Comparison of ENCODE assay signal across 6 cellular contexts in the genomic region with DNA sequence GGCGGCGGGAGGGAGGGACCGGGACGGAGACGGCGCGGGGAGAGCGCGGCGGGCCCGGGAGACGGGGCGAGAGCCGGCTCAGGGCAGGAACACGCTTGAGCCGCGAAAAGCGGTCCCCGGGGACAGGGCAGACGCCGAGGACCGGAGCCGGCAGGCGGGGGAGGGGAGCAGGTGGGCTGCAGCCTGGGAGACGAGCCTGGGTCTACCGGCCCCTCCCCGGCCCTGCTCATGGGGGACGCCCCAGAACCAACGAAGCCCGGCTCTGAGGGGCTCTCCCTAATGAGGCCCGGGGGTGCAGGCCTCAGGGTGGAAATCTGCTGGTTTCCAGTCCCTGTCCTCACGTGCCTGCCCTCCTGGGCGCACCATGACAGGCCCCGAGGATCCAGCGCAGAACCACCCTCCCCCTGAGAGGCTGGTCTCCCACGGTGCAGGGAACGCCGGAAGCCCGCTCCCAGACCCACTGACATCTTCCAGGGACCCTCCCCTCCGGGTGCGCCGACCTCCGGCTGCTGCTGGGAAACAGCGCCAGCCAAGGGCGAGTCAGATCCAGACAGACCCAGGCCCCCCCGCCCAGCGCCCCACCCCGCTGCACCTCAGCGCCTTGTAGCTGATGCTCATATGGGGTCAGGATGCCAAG. TPM values are rescaled to one million over a fixed set of nuclear protein-coding genes. Genes with fewer than 3 reads are reported as not detected.
DNase-seq lines count a peak whose midpoint lies in the region; ATAC-seq and TF ChIP-seq lines count a peak whose summit lies in the region.

No MANE protein-coding gene starts in this region.

- H3K36me3 Mint-ChIP-seq in stimulated activated effector memory CD8-positive, alpha-beta T cell treated with anti-CD3 and anti-CD28 coated beads, Interleukin-12 subunit alpha, Interleukin-12 subunit beta, amount 100 ng/mL, for 72 hours, result no peaks in the 10 kb centered on the region

- H3K4me3 Mint-ChIP-seq in stimulated activated effector memory CD8-positive, alpha-beta T cell treated with anti-CD3 and anti-CD28 coated beads, Interleukin-12 subunit alpha, Interleukin-12 subunit beta, amount 100 ng/mL, for 72 hours, result peak overlapping the region; percentile 10

- no peak for TF ChIP-seq CTCF in fibroblast of villous mesenchyme (IDR thresholded peaks at IDR 0.05; ENCODE audit: insufficient read depth, low read depth, low read length)

- H3K27ac Mint-ChIP-seq in stimulated activated effector memory CD8-positive, alpha-beta T cell treated with anti-CD3 and anti-CD28 coated beads, Interleukin-12 subunit alpha, Interleukin-12 subunit beta, amount 100 ng/mL, for 72 hours, result no peak overlapping the region

- ATAC-seq in stimulated activated effector memory CD8-positive, alpha-beta T cell treated with anti-CD3 and anti-CD28 coated beads, Interleukin-12 subunit alpha, Interleukin-12 subunit beta, amount 100 ng/mL, for 72 hours, result no peak
- ATAC-seq in HG02852 (IDR thresholded peaks at IDR 0.05; ENCODE audit: unreplicated experiment) (no peak), HG03432 (IDR thresholded peaks at IDR 0.05; ENCODE audit: unreplicated experiment) (no peak)

- H3K4me1 Mint-ChIP-seq in stimulated activated effector memory CD8-positive, alpha-beta T cell treated with anti-CD3 and anti-CD28 coated beads, Interleukin-12 subunit alpha, Interleukin-12 subunit beta, amount 100 ng/mL, for 72 hours, result no peaks in the 10 kb centered on the region

- no peaks in the 10 kb centered on the region for H3K9me3 Mint-ChIP-seq in stimulated activated effector memory CD8-positive, alpha-beta T cell treated with anti-CD3 and anti-CD28 coated beads, Interleukin-12 subunit alpha, Interleukin-12 subunit beta, amount 100 ng/mL, for 72 hours

- H3K4me3 ChIP-seq in fibroblast of villous mesenchyme (ENCODE audit: low read depth, low read length), result peak overlapping the region; percentile 40

- DNase-seq in NCI-H1436 (lab: John Stamatoyannopoulos, UW) (peak; percentile 72), NCI-H1436 treated with DMSO at 0.1 percent for 48 hours (lab: John Stamatoyannopoulos, UW) (no peak), fibroblast of villous mesenchyme (ENCODE audit: low read depth) (no peak)
- no peak for DNase-seq in stimulated activated effector memory CD8-positive, alpha-beta T cell treated with anti-CD3 and anti-CD28 coated beads, Interleukin-12 subunit alpha, Interleukin-12 subunit beta, amount 100 ng/mL, for 72 hours (ENCODE audit: low spot score in 2 of 2)

RNA-seq across cellular contexts. Expression of gene EEF1A2, which starts 0.6 kb away (rescaled TPM):
- under 0.01 and 0.43 TPM in 2 replicates for total RNA-seq in fibroblast of villous mesenchyme

RNA-seq across cellular contexts. Expression of gene PPDPF, which starts 21.1 kb away (rescaled TPM):
- total RNA-seq in fibroblast of villous mesenchyme, result 38.4 and 78.0 TPM in 2 replicates

RNA-seq across cellular contexts. Expression of gene KCNQ2, which starts 27.0 kb away (rescaled TPM):
- total RNA-seq in fibroblast of villous mesenchyme, result not detected in 2 replicates

RNA-seq across cellular contexts. Expression of gene PTK6, which starts 37.7 kb away (rescaled TPM):
- total RNA-seq in fibroblast of villous mesenchyme, result under 0.01 TPM in 2 replicates

RNA-seq across cellular contexts. Expression of gene SRMS, which starts 48.1 kb away (rescaled TPM):
- not detected in 2 replicates for total RNA-seq in fibroblast of villous mesenchyme
